In genomic region chr9:90455316-90455715, GRCh38 we compare ENCODE assay signal across 19 cellular contexts.
"Had no signal": no experiment of that assay in that cellular context is flagged by ENCODE, and none has a peak within 500 bp of the region (broad histone marks: within the 10 kb centered on the region; RNA-seq: fewer than 3 reads in every experiment).

No MANE protein-coding gene starts in this region.

- H3K27ac Mint-ChIP-seq: naive thymus-derived CD4-positive, alpha-beta T cell; stimulated activated naive B cell treated with anti-CD40 and anti-IgM and Interleukin-4, amounts not matched to agents 10 μg/mL and 1 μg/mL and 100 μg/mL, for 72 hours; stimulated activated naive CD8-positive, alpha-beta T cell treated with anti-CD3 and anti-CD28 coated beads, Interleukin-15, amount 100 ng/mL, for 72 hours had no signal

- ATAC-seq: esophagus mucosa; heart right ventricle; naive thymus-derived CD4-positive, alpha-beta T cell; sciatic nerve; stimulated activated naive B cell treated with anti-CD40 and anti-IgM and Interleukin-4, amounts not matched to agents 10 μg/mL and 1 μg/mL and 100 μg/mL, for 72 hours; stimulated activated naive CD8-positive, alpha-beta T cell treated with anti-CD3 and anti-CD28 coated beads, Interleukin-15, amount 100 ng/mL, for 72 hours had no signal

- H3K9me3 Mint-ChIP-seq: stimulated activated naive B cell treated with anti-CD40 and anti-IgM and Interleukin-4, amounts not matched to agents 10 μg/mL and 1 μg/mL and 100 μg/mL, for 72 hours; stimulated activated naive CD8-positive, alpha-beta T cell treated with anti-CD3 and anti-CD28 coated beads, Interleukin-15, amount 100 ng/mL, for 72 hours had no signal

- H3K36me3 ChIP-seq: heart right ventricle, neutrophil, spleen had no signal

- DNase-seq: effector memory CD4-positive, alpha-beta T cell; heart right ventricle; hypothalamus; kidney glomerular epithelial cell; naive thymus-derived CD4-positive, alpha-beta T cell; posterior cingulate gyrus; spleen; stimulated activated CD4-positive, alpha-beta T cell treated with anti-CD3 and anti-CD28 coated beads, Interleukin-15, amount 100 ng/mL, for 24 hours; stimulated activated CD4-positive, alpha-beta T cell treated with anti-CD3 and anti-CD28 coated beads, Interleukin-1b, Interleukin-23, amount 100 ng/mL, for 48 hours; stimulated activated CD4-positive, alpha-beta T cell treated with anti-CD3 and anti-CD28 coated beads, Interleukin-4, amount 100 ng/mL, for 4 hours; stimulated activated naive B cell treated with anti-CD40 and anti-IgM and Interleukin-4, amounts not matched to agents 10 μg/mL and 1 μg/mL and 100 μg/mL, for 72 hours; stimulated activated naive CD8-positive, alpha-beta T cell treated with anti-CD3 and anti-CD28 coated beads, Interleukin-15, amount 100 ng/mL, for 72 hours; testis; trophoblast cell had no signal

- H3K4me1 ChIP-seq: heart right ventricle, spleen, testis had no signal

- H3K4me3 Mint-ChIP-seq: naive thymus-derived CD4-positive, alpha-beta T cell; stimulated activated naive B cell treated with anti-CD40 and anti-IgM and Interleukin-4, amounts not matched to agents 10 μg/mL and 1 μg/mL and 100 μg/mL, for 72 hours; stimulated activated naive CD8-positive, alpha-beta T cell treated with anti-CD3 and anti-CD28 coated beads, Interleukin-15, amount 100 ng/mL, for 72 hours had no signal

- H3K27me3 ChIP-seq: dorsolateral prefrontal cortex, spleen, testis had no signal

- H3K36me3 Mint-ChIP-seq: naive thymus-derived CD4-positive, alpha-beta T cell; stimulated activated naive B cell treated with anti-CD40 and anti-IgM and Interleukin-4, amounts not matched to agents 10 μg/mL and 1 μg/mL and 100 μg/mL, for 72 hours had no signal

- H3K27ac ChIP-seq: coronary artery, heart right ventricle, neutrophil, spleen, testis had no signal

- H3K4me1 Mint-ChIP-seq: naive thymus-derived CD4-positive, alpha-beta T cell; stimulated activated naive B cell treated with anti-CD40 and anti-IgM and Interleukin-4, amounts not matched to agents 10 μg/mL and 1 μg/mL and 100 μg/mL, for 72 hours; stimulated activated naive CD8-positive, alpha-beta T cell treated with anti-CD3 and anti-CD28 coated beads, Interleukin-15, amount 100 ng/mL, for 72 hours had no signal

- H3K9me3 ChIP-seq: neutrophil, testis had no signal

- H3K4me3 ChIP-seq: coronary artery, dorsolateral prefrontal cortex, heart right ventricle, spleen, testis had no signal
